ENCODE assay signal across 8 cellular contexts in the genomic region with DNA sequence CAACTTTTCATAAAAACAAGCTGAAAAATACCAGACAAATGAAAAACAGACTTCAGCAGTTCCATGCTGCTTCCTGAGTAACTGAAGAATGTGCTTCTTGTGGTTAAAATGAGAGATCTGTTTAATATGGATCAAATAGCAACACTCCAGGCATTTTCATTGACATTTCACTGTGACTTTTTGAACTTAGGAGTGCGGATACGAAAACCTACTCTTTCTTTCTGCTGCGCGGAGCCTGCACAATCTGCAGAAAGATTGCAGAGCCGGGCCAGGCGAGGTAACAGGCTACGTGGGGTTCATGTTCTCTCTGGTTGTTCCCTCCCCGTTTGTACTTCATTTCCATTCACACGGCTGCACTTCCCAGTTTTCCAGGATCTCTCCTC. TPM values are rescaled to one million over a fixed set of nuclear protein-coding genes. Genes with fewer than 3 reads are reported as not detected.
A peak's percentile ranks its signal among the peaks of the same experiment; 100 is the strongest.
DNase-seq lines count a peak whose midpoint lies in the region; ATAC-seq, FAIRE-seq and TF ChIP-seq lines count a peak whose summit lies in the region.

No MANE protein-coding gene starts in this region.

- POLR2A ChIA-PET in GM12878 (lab: Charles Lee) = interaction anchor here (0.6 to 1.7 kb wide), 9 partner anchors 9 to 387 kb away, joined by 3 to 7 read pairs (median 4); partner anchors contain the start of gene PSMD12

- H3K4me1 ChIP-seq in GM12878 (ENCODE audit: control insufficient read depth, insufficient read depth, low read length) = no peaks in the 10 kb centered on the region; the same call in 1 of the 2 replicates

- WGBS in GM12878 (ENCODE audit: insufficient coverage, insufficient replicate concordance, low lambda C conversion rate, missing lambda C conversion rate) = 9% methylated on average over 9 of the region's 9 CpGs

- no peak for TF ChIP-seq RAD21 in GM12878 (IDR thresholded peaks at IDR 0.05; ENCODE audit: insufficient read depth, low read depth, low read length)

- no peaks in the 10 kb centered on the region for H3K27me3 ChIP-seq in GM12878 (replicated peaks in 1 of 2; ENCODE audit: control insufficient read depth in 2 of 2, insufficient read depth in 2 of 2, low read length in 1 of 2)

- H3K4me2 ChIP-seq in GM12878 (ENCODE audit: control insufficient read depth, insufficient read depth) = peak overlapping the region; percentile 99

- TF ChIP-seq CTCF in GM12878 (IDR thresholded peaks at IDR 0.05 in 2 of 3, conservative IDR thresholded peaks at IDR 0.05 in 1 of 3; ENCODE audit: control insufficient read depth in 2 of 3, extremely low read depth in 1 of 3, insufficient read depth in 1 of 3, low read depth in 3 of 3, low read length in 3 of 3) = no peak

- peaks cover 42% of the 10 kb centered on the region for H3K79me2 ChIP-seq in GM12878 (ENCODE audit: control insufficient read depth, insufficient read depth, low read length)

- no peak for TF ChIP-seq EP300 in GM12878 (IDR thresholded peaks at IDR 0.05; ENCODE audit: borderline replicate concordance in 1 of 2, control insufficient read depth in 1 of 2, low read depth in 2 of 2, low read length in 2 of 2)

- FAIRE-seq in GM12878 (lab: Jason Lieb, UNC) = peak; percentile 23

- in situ Hi-C loops in GM12878 (cut with MboI) = loop anchor here (5.0 kb wide), 3 partner anchors 226 to 311 kb away; no protein-coding TSS in a partner anchor

- H3K27ac ChIP-seq in GM12878 (ENCODE audit: control insufficient read depth, insufficient read depth) = peak overlapping the region; percentile 87

- ATAC-seq in GM12878 = no peak
- ATAC-seq in HG02588 (IDR thresholded peaks at IDR 0.05; ENCODE audit: unreplicated experiment) = no peak

- SMC1A ChIA-PET in GM12878 (lab: Charles Lee; ENCODE audit: uncharacterized antibody, unreplicated experiment) = interaction anchor here (1.0 to 6.0 kb wide), 18 partner anchors 10 to 342 kb away, joined by 3 to 58 read pairs (median 8); partner anchors contain the start of genes NOL11 and PSMD12

- H3K4me3 ChIP-seq in GM12878 = peak overlapping the region; percentile 88

- DNase-seq in D341Med (ENCODE audit: low spot score) = peak; percentile 49
- DNase-seq in HuH-7.5 (ENCODE audit: low spot score) = peak; percentile 37
- DNase-seq in GM12878 (ENCODE audit: low read depth, low spot score) = no peak
- DNase-seq in kidney glomerular epithelial cell (lab: John Stamatoyannopoulos, UW) = peak; percentile 48
- peak; percentile 53 for DNase-seq in superior temporal gyrus (ENCODE audit: extremely low spot score)
- no peak for DNase-seq in 8988T
- no peak for DNase-seq in stimulated activated CD4-positive, alpha-beta T cell treated with anti-CD3 and anti-CD28 coated beads, Interleukin-1b, Interleukin-23, amount 100 ng/mL, for 48 hours

- intact Hi-C loops in GM12878 (cut with micrococcal nuclease; ENCODE audit: unreplicated experiment) = loop anchor here (5.0 to 10.0 kb wide), 5 partner anchors 186 to 662 kb away; partner anchors contain the start of gene NOL11

- H2AFZ ChIP-seq in GM12878 (ENCODE audit: control insufficient read depth, low read depth, low read length) = peak overlapping the region; percentile 81

- no peaks in the 10 kb centered on the region for H4K20me1 ChIP-seq in GM12878 (ENCODE audit: control insufficient read depth, insufficient read depth)

- no TSS peak for BruUV-seq in GM12878 (replicated peaks; lab: Mats Ljungman, UMichigan)

- no peak for TF ChIP-seq POLR2A in GM12878 (IDR thresholded peaks at IDR 0.05; ENCODE audit: low read depth, low read length)

- CTCF ChIA-PET in GM12878 (lab: Yijun Ruan, JAX) = interaction anchor here (0.6 to 19.8 kb wide), 23 partner anchors 8 to 473 kb away, joined by 3 to 291 read pairs (median 7); partner anchors contain the start of genes NOL11 and PSMD12

- RAD21 ChIA-PET in GM12878 (lab: Charles Lee; ENCODE audit: unreplicated experiment) = interaction anchor here (0.6 to 8.2 kb wide), 12 partner anchors 71 to 805 kb away, joined by 3 to 74 read pairs (median 4); no protein-coding TSS in a partner anchor

- H3K9me3 ChIP-seq in GM12878 (replicated peaks; ENCODE audit: control insufficient read depth, insufficient read depth, low read length) = no peaks in the 10 kb centered on the region

- H3K36me3 ChIP-seq in GM12878 (ENCODE audit: control insufficient read depth in 2 of 2, insufficient read depth in 2 of 2, low read length in 1 of 2) = no peaks in the 10 kb centered on the region; a peak in 1 of 4 replicates

- peak overlapping the region; percentile 85 for H3K9ac ChIP-seq in GM12878 (ENCODE audit: control insufficient read depth, insufficient read depth, low read length)

TF ChIP-seq in GM12878, 131 proteins besides CTCF, POLR2A, EP300 and RAD21 (continues in another document):
- TF ChIP-seq RUNX3 (IDR thresholded peaks at IDR 0.05; ENCODE audit: low read length) (peak; percentile 19; the same call in 1 of the 2 replicates), NBN (IDR thresholded peaks at IDR 0.05) (0 out of 2 replicates have a peak, but pooled peaks have one; percentile 25)
- TF ChIP-seq, protein P1, sequence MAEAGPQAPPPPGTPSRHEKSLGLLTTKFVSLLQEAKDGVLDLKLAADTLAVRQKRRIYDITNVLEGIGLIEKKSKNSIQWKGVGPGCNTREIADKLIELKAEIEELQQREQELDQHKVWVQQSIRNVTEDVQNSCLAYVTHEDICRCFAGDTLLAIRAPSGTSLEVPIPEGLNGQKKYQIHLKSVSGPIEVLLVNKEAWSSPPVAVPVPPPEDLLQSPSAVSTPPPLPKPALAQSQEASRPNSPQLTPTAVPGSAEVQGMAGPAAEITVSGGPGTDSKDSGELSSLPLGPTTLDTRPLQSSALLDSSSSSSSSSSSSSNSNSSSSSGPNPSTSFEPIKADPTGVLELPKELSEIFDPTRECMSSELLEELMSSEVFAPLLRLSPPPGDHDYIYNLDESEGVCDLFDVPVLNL (IDR thresholded peaks at IDR 0.05; ENCODE audit: low read depth, low read length) = no peak

RNA-seq across cellular contexts. Expression of gene PITPNC1, which starts 0.6 kb away (rescaled TPM):
- total RNA-seq in GM12878 (2013; cell fraction: nucleolus; rRNA removed) = 66.8 and 74.2 TPM in 2 replicates
- total RNA-seq in GM12878 (2014; rRNA removed) (29.3 and 36.0 TPM in 2 replicates), GM12878 (2014; rRNA removed; fragmentation: Illumina TruSeq; extraction: Trizol) (56.0 and 59.8 TPM in 2 replicates), GM12878 (2021) (57.1 and 62.4 TPM in 2 replicates)
- polyA plus RNA-seq in GM12878 (2011; ENCODE audit: low read depth) = 31.7 TPM
- polyA plus RNA-seq in GM12878 (2011; rRNA removed) (56.1 and 71.0 TPM in 2 replicates), GM12878 (2014; fragmentation: Illumina TruSeq; extraction: Trizol) (60.9 and 84.9 TPM in 2 replicates), GM12878 (2014; fragmentation: Nextera tagmentation; extraction: Ambion mirVana) (10 to 100 TPM; 12.2 to 24.6 TPM), GM12878 (2014; rRNA removed) (27.0 and 27.2 TPM in 2 replicates), GM12878 (2016; fragmentation: Nextera tagmentation; extraction: Ambion mirVana) (10 to 100 TPM; 44.0 to 50.6 TPM)
- 33.6 and 48.4 TPM in 2 replicates for polyA plus RNA-seq in GM12878 (2011; cell fraction: cytosol; rRNA removed)
- 20.8 and 26.9 TPM in 2 replicates for polyA plus RNA-seq in GM12878 (2011; cell fraction: nucleus; rRNA removed)
- 44.8 and 50.5 TPM in 2 replicates for polyA plus RNA-seq in GM12878 (2012)
- 50.2 and 52.9 TPM in 2 replicates for polyA minus RNA-seq in GM12878 (2011; rRNA and poly(A)+ RNA removed)
- 19.9 and 22.7 TPM in 2 replicates for polyA minus RNA-seq in GM12878 (2011; cell fraction: cytosol; rRNA and poly(A)+ RNA removed)
- 15.8 and 34.8 TPM in 2 replicates for polyA minus RNA-seq in GM12878 (2011; cell fraction: nucleus; rRNA and poly(A)+ RNA removed)

RNA-seq across cellular contexts. Expression of gene PSMD12, which starts 10.1 kb away (rescaled TPM):
- total RNA-seq in GM12878 (2013; cell fraction: nucleolus; rRNA removed) = 39.0 and 45.6 TPM in 2 replicates
- total RNA-seq in GM12878 (2014; rRNA removed) (19.8 and 21.4 TPM in 2 replicates), GM12878 (2014; rRNA removed; fragmentation: Illumina TruSeq; extraction: Trizol) (36.2 and 37.3 TPM in 2 replicates), GM12878 (2021) (51.5 and 53.5 TPM in 2 replicates)
- polyA plus RNA-seq in GM12878 (2011; ENCODE audit: low read depth) = 16.5 TPM
- polyA plus RNA-seq in GM12878 (2011; rRNA removed) (44.0 and 59.3 TPM in 2 replicates), GM12878 (2014; fragmentation: Illumina TruSeq; extraction: Trizol) (88.0 and 105 TPM in 2 replicates), GM12878 (2014; fragmentation: Nextera tagmentation; extraction: Ambion mirVana) (10 to 100 TPM; 21.2 to 33.0 TPM), GM12878 (2014; rRNA removed) (48.0 and 50.9 TPM in 2 replicates), GM12878 (2016; fragmentation: Nextera tagmentation; extraction: Ambion mirVana) (100 to 1,000 TPM; 139 to 149 TPM)
- polyA plus RNA-seq in GM12878 (2011; cell fraction: cytosol; rRNA removed) = 16.3 and 17.9 TPM in 2 replicates
- polyA plus RNA-seq in GM12878 (2011; cell fraction: nucleus; rRNA removed) = 13.2 and 18.5 TPM in 2 replicates
- 35.3 and 36.4 TPM in 2 replicates for polyA plus RNA-seq in GM12878 (2012)
- polyA minus RNA-seq in GM12878 (2011; rRNA and poly(A)+ RNA removed) = 7.2 and 17.8 TPM in 2 replicates
- polyA minus RNA-seq in GM12878 (2011; cell fraction: cytosol; rRNA and poly(A)+ RNA removed) = 10.3 and 10.6 TPM in 2 replicates
- polyA minus RNA-seq in GM12878 (2011; cell fraction: nucleus; rRNA and poly(A)+ RNA removed) = 7.9 and 18.6 TPM in 2 replicates

Comparison
In these comparisons a context has a peak if more than half of its experiments do, and no peak if none do; other contexts are left out.
1. DNase-seq: peak in D341Med (single experiment), HuH-7.5 (single experiment), kidney glomerular epithelial cell (single experiment) and superior temporal gyrus (single experiment); none in GM12878 (single experiment), 8988T (single experiment) and stimulated activated CD4-positive, alpha-beta T cell treated with anti-CD3 and anti-CD28 coated beads, Interleukin-1b, Interleukin-23, amount 100 ng/mL, for 48 hours (single experiment).